8 cellular contexts compared by ENCODE assay signal in genomic region chr3:152021951-152022461, GRCh38.
DNase-seq lines count a peak whose midpoint lies in the region; ATAC-seq and TF ChIP-seq lines count a peak whose summit lies in the region.

No MANE protein-coding gene starts in this region.

- peaks cover 5% of the 10 kb centered on the region for H3K4me1 ChIP-seq in A673 (ENCODE audit: insufficient read depth, low read length, poor library complexity, severe bottlenecking)
- H3K4me1 ChIP-seq in thyroid gland = no peaks in the 10 kb centered on the region
- no peaks in the 10 kb centered on the region for H3K4me1 ChIP-seq in gastrocnemius medialis

- peaks cover 8% of the 10 kb centered on the region for H3K27me3 Mint-ChIP-seq in activated T-cell treated with anti-CD3 and anti-CD28 coated beads, Interleukin-2, amount 50 U/mL, for 4 hours (ENCODE audit: low read depth)

- H3K4me1 Mint-ChIP-seq in activated T-cell treated with anti-CD3 and anti-CD28 coated beads, Interleukin-2, amount 50 U/mL, for 4 hours (ENCODE audit: low read depth) = peaks cover 8% of the 10 kb centered on the region

- CTCF ChIA-PET in A673 (lab: Charles Lee) = no interaction called here

- H3K27me3 ChIP-seq in A673 (replicated peaks; ENCODE audit: insufficient read depth, low read depth, low read length, poor library complexity) (no peaks in the 10 kb centered on the region), thyroid gland (no peaks in the 10 kb centered on the region), gastrocnemius medialis (no peaks in the 10 kb centered on the region)

- no peak for TF ChIP-seq POLR2A in thyroid gland (IDR thresholded peaks at IDR 0.05)
- TF ChIP-seq POLR2A in gastrocnemius medialis (IDR thresholded peaks at IDR 0.05) = no peak

- H3K36me3 ChIP-seq in A673 (ENCODE audit: insufficient read depth, low read length, poor library complexity, severe bottlenecking) (no peaks in the 10 kb centered on the region), thyroid gland (no peaks in the 10 kb centered on the region), gastrocnemius medialis (no peaks in the 10 kb centered on the region)

- no peak for TF ChIP-seq CTCF in A673 (conservative IDR thresholded peaks at IDR 0.05; ENCODE audit: low read depth, low read length)
- no peak for TF ChIP-seq CTCF in thyroid gland (IDR thresholded peaks at IDR 0.05)
- TF ChIP-seq CTCF in gastrocnemius medialis (IDR thresholded peaks at IDR 0.05 in 4 of 5, conservative IDR thresholded peaks at IDR 0.05 in 1 of 5) = no peak

- no peaks in the 10 kb centered on the region for H3K9me3 Mint-ChIP-seq in activated T-cell treated with anti-CD3 and anti-CD28 coated beads, Interleukin-2, amount 50 U/mL, for 4 hours

- ATAC-seq in HG02798 (IDR thresholded peaks at IDR 0.05; ENCODE audit: poor library complexity, unreplicated experiment) (peak; percentile 58), GM18511 (IDR thresholded peaks at IDR 0.05; ENCODE audit: unreplicated experiment) (no peak), GM18907 (IDR thresholded peaks at IDR 0.05; ENCODE audit: unreplicated experiment) (no peak), gastrocnemius medialis (no peak)
- ATAC-seq in activated T-cell treated with anti-CD3 and anti-CD28 coated beads, Interleukin-2, amount 50 U/mL, for 4 hours = peak; percentile 27 to 66

- H3K36me3 Mint-ChIP-seq in activated T-cell treated with anti-CD3 and anti-CD28 coated beads, Interleukin-2, amount 50 U/mL, for 4 hours (ENCODE audit: insufficient read depth) = peaks cover 1% of the 10 kb centered on the region

- WGBS in thyroid gland, 2 donors = 79 to 84% methylated on average over 4 of the region's 4 CpGs

- H3K9me3 ChIP-seq in A673 (ENCODE audit: low read depth, low read length, poor library complexity, severe bottlenecking) (no peaks in the 10 kb centered on the region), thyroid gland (no peaks in the 10 kb centered on the region), gastrocnemius medialis (no peaks in the 10 kb centered on the region)

- H3K4me3 ChIP-seq in A673 (ENCODE audit: low read depth, low read length, poor library complexity, severe bottlenecking) = no peak overlapping the region
- H3K4me3 ChIP-seq in thyroid gland (replicated peaks in 1 of 3) = no peak overlapping the region
- H3K4me3 ChIP-seq in gastrocnemius medialis = no peak overlapping the region

- BruUV-seq in A673 (replicated peaks; lab: Mats Ljungman, UMichigan) = no TSS peak

- no peak overlapping the region for H3K27ac ChIP-seq in A673 (ENCODE audit: low read depth, low read length, poor library complexity, severe bottlenecking)
- H3K27ac ChIP-seq in thyroid gland = no peak overlapping the region
- H3K27ac ChIP-seq in gastrocnemius medialis = no peak overlapping the region

- H3K4me3 Mint-ChIP-seq in activated T-cell treated with anti-CD3 and anti-CD28 coated beads, Interleukin-2, amount 50 U/mL, for 4 hours = no peak overlapping the region

- POLR2A ChIA-PET in A673 (lab: Charles Lee; ENCODE audit: low non-redundant PET) = interaction anchor here (0.6 kb wide), 1 partner anchor 1643 kb away, joined by 4 read pairs; no protein-coding TSS in a partner anchor

- intact Hi-C loops in A673 (cut with micrococcal nuclease; ENCODE audit: unreplicated experiment) = no loop called here
- intact Hi-C loops in thyroid gland (cut with DNase I) = no loop called here
- intact Hi-C loops in gastrocnemius medialis (cut with DNase I; ENCODE audit: low total_unique reads) = no loop called here

- DNase-seq in A673 (ENCODE audit: low spot score) (peak; percentile 68), kidney tubule cell (ENCODE audit: low spot score) (peak; percentile 63), thyroid gland (no peak), gastrocnemius medialis (no peak)
- peak; percentile 12 for DNase-seq in activated T-cell treated with anti-CD3 and anti-CD28 coated beads, Interleukin-2, amount 50 U/mL, for 4 hours

- in situ Hi-C loops in gastrocnemius medialis (cut with MboI; ENCODE audit: low sequenced_read_pairs in 4 of 4) = no loop called here

Comparison
In these comparisons a context has a peak if more than half of its experiments do, and no peak if none do; other contexts are left out.
1. DNase-seq: peak in A673 (single experiment), activated T-cell treated with anti-CD3 and anti-CD28 coated beads, Interleukin-2, amount 50 U/mL, for 4 hours (single experiment) and kidney tubule cell (single experiment); none in thyroid gland (0 of 2) and gastrocnemius medialis (0 of 2).
2. ATAC-seq: peak in HG02798 (single experiment) and activated T-cell treated with anti-CD3 and anti-CD28 coated beads, Interleukin-2, amount 50 U/mL, for 4 hours (2 of 2); none in GM18511 (single experiment), GM18907 (single experiment) and gastrocnemius medialis (0 of 2).